ENCODE assay signal across 32 cellular contexts in genomic region chr1:165799387-165799786, GRCh38.
"Had no signal": no experiment of that assay in that cellular context is flagged by ENCODE, and none has a peak within 500 bp of the region (broad histone marks: within the 10 kb centered on the region; RNA-seq: fewer than 3 reads in every experiment).

No MANE protein-coding gene starts in this region.

- H3K9me3 ChIP-seq: ascending aorta, colonic mucosa had no signal

- H3K36me3 ChIP-seq: ascending aorta, cardiac muscle cell, colonic mucosa, WERI-Rb-1 had no signal

- FAIRE-seq: bronchial epithelial cell had no signal

- H3K27me3 ChIP-seq: ascending aorta, cardiac muscle cell, colonic mucosa had no signal

- H3K4me1 ChIP-seq: ascending aorta, colonic mucosa had no signal

- H3K4me3 ChIP-seq: ascending aorta, cardiac muscle cell, colonic mucosa had no signal

- DNase-seq: activated CD4-positive, alpha-beta memory T cell treated with anti-CD3 and anti-CD28 coated beads, Interleukin-2, amount 10 ng/mL, durations not matched to agents 7 days and 5 days; activated CD4-positive, alpha-beta T cell treated with anti-CD3 and anti-CD28 coated beads for 1 hour; activated CD4-positive, alpha-beta T cell treated with anti-CD3 and anti-CD28 coated beads for 36 hours; activated CD4-positive, alpha-beta T cell treated with anti-CD3 and anti-CD28 coated beads for 48 hours; activated CD4-positive, alpha-beta T cell treated with anti-CD3 and anti-CD28 coated beads, Interleukin-2, amount 10 ng/mL, durations not matched to agents 7 days and 5 days; activated CD4-positive, alpha-beta T cell treated with anti-CD3 and anti-CD28 coated beads, Interleukin-2, amount 50 U/mL, for 48 hours; activated CD4-positive, CD25-positive, alpha-beta regulatory T cell; activated CD8-positive, alpha-beta memory T cell treated with anti-CD3 and anti-CD28 coated beads for 24 hours; activated CD8-positive, alpha-beta memory T cell treated with anti-CD3 and anti-CD28 coated beads, Interleukin-2, amount 10 ng/mL, durations not matched to agents 7 days and 5 days; activated CD8-positive, alpha-beta memory T cell treated with anti-CD3 and anti-CD28 coated beads, Interleukin-2, amount 50 U/mL, for 48 hours; activated CD8-positive, alpha-beta T cell treated with anti-CD3 and anti-CD28 coated beads, Interleukin-2, amount 10 ng/mL, durations not matched to agents 7 days and 5 days; activated effector memory CD4-positive, alpha-beta T cell treated with Interleukin-2 at 50 U/mL for 16 hours; activated gamma-delta T cell; activated naive CD4-positive, alpha-beta T cell treated with anti-CD3 and anti-CD28 coated beads, Interleukin-2, amount 10 ng/mL, durations not matched to agents 7 days and 5 days; activated naive CD4-positive, alpha-beta T cell treated with Interleukin-2 at 50 U/mL for 16 hours; activated naive CD8-positive, alpha-beta T cell treated with anti-CD3 and anti-CD28 coated beads, Interleukin-2, amount 10 ng/mL, durations not matched to agents 7 days and 5 days; activated naive CD8-positive, alpha-beta T cell treated with anti-CD3 and anti-CD28 coated beads, Interleukin-2, amount 50 U/mL, for 24 hours; activated T-cell treated with anti-CD3 and anti-CD28 coated beads, Interleukin-2, amount 50 U/mL, for 24 hours; activated T-cell treated with anti-CD3 and anti-CD28 coated beads, Interleukin-2, amount 50 U/mL, for 48 hours; amygdala; anterior cingulate cortex; caudate nucleus; cerebellar nuclear complex; colonic mucosa; T-helper 2 cell; T-helper 9 cell; WERI-Rb-1 had no signal

- H3K27ac ChIP-seq: ascending aorta, cardiac muscle cell, colonic mucosa, WERI-Rb-1 had no signal

- ATAC-seq: activated CD4-positive, alpha-beta T cell treated with anti-CD3 and anti-CD28 coated beads for 36 hours; activated CD4-positive, CD25-positive, alpha-beta regulatory T cell treated with anti-CD3 and anti-CD28 coated beads, Interleukin-2, amount 50 U/mL, for 24 hours; activated CD8-positive, alpha-beta memory T cell treated with anti-CD3 and anti-CD28 coated beads, Interleukin-2, amount 10 ng/mL, durations not matched to agents 7 days and 5 days; activated CD8-positive, alpha-beta T cell treated with anti-CD3 and anti-CD28 coated beads, Interleukin-2, amount 10 ng/mL, durations not matched to agents 7 days and 5 days; activated naive CD8-positive, alpha-beta T cell treated with anti-CD3 and anti-CD28 coated beads, Interleukin-2, amount 50 U/mL, for 24 hours; WTC11 had no signal
